8 cellular contexts compared by ENCODE assay signal in genomic region chrX:16882702-16883486, GRCh38. TPM values are rescaled to one million over a fixed set of nuclear protein-coding genes. Genes with fewer than 3 reads are reported as not detected.
DNase-seq lines count a peak whose midpoint lies in the region; ATAC-seq and TF ChIP-seq lines count a peak whose summit lies in the region.

No MANE protein-coding gene starts in this region.

- intact Hi-C loops in mucosa of descending colon (cut with DNase I, micrococcal nuclease) = loop anchor here in 1 of 2 donors (10.0 kb wide), 1 partner anchor 152 kb away; no protein-coding TSS in a partner anchor

- H3K27me3 ChIP-seq in CD4-positive, CD25-positive, alpha-beta regulatory T cell (ENCODE audit: control insufficient read depth, insufficient read depth, low read length) = peaks cover 7% of the 10 kb centered on the region
- H3K27me3 ChIP-seq in HUES64 (ENCODE audit: insufficient read depth, low read length) (peaks cover 7% of the 10 kb centered on the region; the same call in 1 of the 2 replicates), OCI-LY1 (ENCODE audit: insufficient read depth, low read length) (no peaks in the 10 kb centered on the region)

- no peak overlapping the region for H3K27ac ChIP-seq in CD4-positive, CD25-positive, alpha-beta regulatory T cell (ENCODE audit: insufficient read depth, low read length, poor library complexity, severe bottlenecking)
- no peak overlapping the region for H3K27ac ChIP-seq in HUES64 (ENCODE audit: low read depth, low read length)
- peak overlapping the region; percentile 94 for H3K27ac ChIP-seq in OCI-LY1 (ENCODE audit: low read depth, low read length, poor library complexity, severe bottlenecking)

- no peaks in the 10 kb centered on the region for H3F3A ChIP-seq in OCI-LY1 (ENCODE audit: insufficient read depth, low read length)

- peaks cover 12% of the 10 kb centered on the region for H3K4me1 ChIP-seq in CD4-positive, CD25-positive, alpha-beta regulatory T cell (ENCODE audit: control insufficient read depth, insufficient read depth, low read length, poor library complexity, severe bottlenecking)
- H3K4me1 ChIP-seq in HUES64 (ENCODE audit: insufficient read depth, low read length) (no peaks in the 10 kb centered on the region), OCI-LY1 (ENCODE audit: insufficient read depth, low read length, severe bottlenecking) (peaks cover 37% of the 10 kb centered on the region), mucosa of descending colon (ENCODE audit: low read depth) (no peaks in the 10 kb centered on the region)

- DNase-seq in CD4-positive, CD25-positive, alpha-beta regulatory T cell = peak; percentile 29 to 75 (median 60)
- DNase-seq in activated T-cell treated with anti-CD3 and anti-CD28 coated beads for 48 hours (ENCODE audit: low read depth) (peak; percentile 55), epithelial cell of esophagus (ENCODE audit: low read depth) (peak; percentile 57), mucosa of descending colon (peak; percentile 73 to 82 (median 76))
- peak; percentile 44 for DNase-seq in stimulated activated CD8-positive, alpha-beta memory T cell treated with anti-CD3 and anti-CD28 coated beads, Interleukin-7, amount 100 ng/mL, for 24 hours (ENCODE audit: low read depth)

- WGBS in HUES64 = 1% methylated on average over 25 of the region's 27 CpGs

- H2AFZ ChIP-seq in OCI-LY1 (ENCODE audit: low read length) = peak overlapping the region; percentile 93; the same call in 1 of the 2 replicates

- peak; percentile 67 to 68 for ATAC-seq in CD4-positive, CD25-positive, alpha-beta regulatory T cell (ENCODE audit: low read depth in 2 of 2)
- peak; percentile 64 for ATAC-seq in GM19467 (IDR thresholded peaks at IDR 0.05; ENCODE audit: unreplicated experiment)
- ATAC-seq in mucosa of descending colon = peak; percentile 84

- no peaks in the 10 kb centered on the region for H3K9me3 ChIP-seq in CD4-positive, CD25-positive, alpha-beta regulatory T cell (ENCODE audit: control insufficient read depth in 2 of 2, low read length in 2 of 2)
- no peaks in the 10 kb centered on the region for H3K9me3 ChIP-seq in HUES64 (ENCODE audit: insufficient read depth, low read depth, low read length)
- no peaks in the 10 kb centered on the region for H3K9me3 ChIP-seq in OCI-LY1 (ENCODE audit: low read length)
- no peaks in the 10 kb centered on the region for H3K9me3 ChIP-seq in mucosa of descending colon

- peak overlapping the region; percentile 81 for H3K4me2 ChIP-seq in OCI-LY1 (ENCODE audit: low read length)

- H3K79me2 ChIP-seq in OCI-LY1 (ENCODE audit: insufficient read depth, low read length) = no peaks in the 10 kb centered on the region

- TF ChIP-seq CTCF in OCI-LY1 (IDR thresholded peaks at IDR 0.05; ENCODE audit: low read length) (peak; percentile 73), epithelial cell of esophagus (IDR thresholded peaks at IDR 0.05; ENCODE audit: insufficient read depth, low read depth, low read length, missing control alignments) (peak; percentile 59), mucosa of descending colon (IDR thresholded peaks at IDR 0.05) (no peak)

- no peaks in the 10 kb centered on the region for H3K9me3 Mint-ChIP-seq in CD4-positive, CD25-positive, alpha-beta regulatory T cell

- H3K36me3 ChIP-seq in CD4-positive, CD25-positive, alpha-beta regulatory T cell (ENCODE audit: control insufficient read depth, insufficient read depth, low read length) = no peaks in the 10 kb centered on the region
- H3K36me3 ChIP-seq in HUES64 (ENCODE audit: insufficient read depth, low read length) (no peaks in the 10 kb centered on the region), OCI-LY1 (ENCODE audit: insufficient read depth, low read length) (no peaks in the 10 kb centered on the region), mucosa of descending colon (ENCODE audit: low read depth) (no peaks in the 10 kb centered on the region)

- peak overlapping the region; percentile 65 to 85 (median 75) for H3K4me3 Mint-ChIP-seq in CD4-positive, CD25-positive, alpha-beta regulatory T cell

- peaks cover 0 to 10% (median 5%) of the 10 kb centered on the region in 4 donors for H3K4me1 Mint-ChIP-seq in CD4-positive, CD25-positive, alpha-beta regulatory T cell

- no peaks in the 10 kb centered on the region for H3K9me2 ChIP-seq in OCI-LY1 (ENCODE audit: low read depth, low read length)

- H4K20me1 ChIP-seq in OCI-LY1 (ENCODE audit: insufficient read depth, low read length) = no peaks in the 10 kb centered on the region

- no peaks in the 10 kb centered on the region for H3K36me3 Mint-ChIP-seq in CD4-positive, CD25-positive, alpha-beta regulatory T cell

- peak overlapping the region; percentile 90 for H3K4me3 ChIP-seq in CD4-positive, CD25-positive, alpha-beta regulatory T cell (ENCODE audit: low read depth, low read length)
- peak overlapping the region; percentile 69 for H3K4me3 ChIP-seq in HUES64 (ENCODE audit: low read length)
- peak overlapping the region; percentile 64 for H3K4me3 ChIP-seq in OCI-LY1 (ENCODE audit: low read depth, low read length, poor library complexity, severe bottlenecking)
- peak overlapping the region; percentile 44 for H3K4me3 ChIP-seq in epithelial cell of esophagus (ENCODE audit: low read length)
- no peak overlapping the region for H3K4me3 ChIP-seq in mucosa of descending colon

- H3K9ac ChIP-seq in HUES64 (ENCODE audit: low read depth, low read length) (peak overlapping the region; percentile 61), OCI-LY1 (ENCODE audit: low read length) (peak overlapping the region; percentile 76)

- H3K27ac Mint-ChIP-seq in CD4-positive, CD25-positive, alpha-beta regulatory T cell = peak overlapping the region in 1 of 3 donors; percentile 23

- H3K27me3 Mint-ChIP-seq in CD4-positive, CD25-positive, alpha-beta regulatory T cell = peaks cover 14% of the 10 kb centered on the region

RNA-seq across cellular contexts. Expression of gene RBBP7, which starts 12.7 kb away (rescaled TPM):
- 120 TPM for total RNA-seq in CD4-positive, CD25-positive, alpha-beta regulatory T cell
- polyA plus RNA-seq in CD4-positive, CD25-positive, alpha-beta regulatory T cell = 100 to 1,000 TPM; 133 to 150 (median 143) TPM
- 105 TPM for polyA plus RNA-seq in HUES64 (2013, experiment 1 of 2)
- 120 TPM for polyA plus RNA-seq in HUES64 (2013, experiment 2 of 2)
- 10 to 100 TPM; 72.7 to 94.6 (median 92.0) TPM for total RNA-seq in mucosa of descending colon
